In genomic region chr5:159207616-159208507, GRCh38 we compare ENCODE assay signal across 8 cellular contexts. TPM values are rescaled to one million over a fixed set of nuclear protein-coding genes. Genes with fewer than 3 reads are reported as not detected.
DNase-seq lines count a peak whose midpoint lies in the region; ATAC-seq, FAIRE-seq and TF ChIP-seq lines count a peak whose summit lies in the region.

No MANE protein-coding gene starts in this region.

- no peaks in the 10 kb centered on the region for H3K9me3 Mint-ChIP-seq in central memory CD8-positive, alpha-beta T cell

- H3K36me3 Mint-ChIP-seq in central memory CD8-positive, alpha-beta T cell (ENCODE audit: insufficient read depth) = peaks cover 21% of the 10 kb centered on the region

- TF ChIP-seq CTCF in kidney (IDR thresholded peaks at IDR 0.05; ENCODE audit: borderline replicate concordance, extremely low read depth, insufficient read depth) = no peak

- H3K36me3 ChIP-seq in kidney (ENCODE audit: control insufficient read depth in 1 of 2, insufficient read depth in 2 of 2, low read length in 2 of 2) = no peaks in the 10 kb centered on the region

- ATAC-seq in GM18520 (IDR thresholded peaks at IDR 0.05; ENCODE audit: unreplicated experiment) = peak; percentile 27
- ATAC-seq in HG03060 (IDR thresholded peaks at IDR 0.05; ENCODE audit: low read depth, unreplicated experiment) = peak; percentile 36
- ATAC-seq in activated CD4-positive, CD25-positive, alpha-beta regulatory T cell treated with anti-CD3 and anti-CD28 coated beads, Interleukin-2, amount 50 U/mL, for 24 hours = peak; percentile 51 to 57
- peak; percentile 69 for ATAC-seq in central memory CD8-positive, alpha-beta T cell (replicated peaks; ENCODE audit: extremely low read depth, poor library complexity, severe bottlenecking)

- peak overlapping the region; percentile 87 to 92 for H3K4me3 ChIP-seq in kidney (ENCODE audit: low read length in 2 of 2)

- peak overlapping the region; percentile 85 to 88 for H3K27ac ChIP-seq in kidney (ENCODE audit: low read depth in 2 of 2, low read length in 2 of 2)

- H3K4me1 ChIP-seq in kidney (ENCODE audit: control insufficient read depth in 1 of 2, insufficient read depth in 1 of 2, low read depth in 1 of 2, low read length in 2 of 2) = peaks cover 8 to 12% of the 10 kb centered on the region in 2 donors

- no peaks in the 10 kb centered on the region for H3K27me3 Mint-ChIP-seq in central memory CD8-positive, alpha-beta T cell

- H3K27ac Mint-ChIP-seq in central memory CD8-positive, alpha-beta T cell (ENCODE audit: low read depth) = peak overlapping the region; percentile 99

- intact Hi-C loops in kidney (cut with DNase I) = no loop called here

- FAIRE-seq in kidney (lab: Jason Lieb, UNC) = no peak

- H3K4me1 Mint-ChIP-seq in central memory CD8-positive, alpha-beta T cell = peaks cover 61% of the 10 kb centered on the region

- peak overlapping the region; percentile 99 for H3K4me3 Mint-ChIP-seq in central memory CD8-positive, alpha-beta T cell

- H3K9me3 ChIP-seq in kidney (ENCODE audit: control insufficient read depth in 1 of 2, low read length in 2 of 2) = no peaks in the 10 kb centered on the region

- peak overlapping the region; percentile 84 to 89 for H3K9ac ChIP-seq in kidney (ENCODE audit: low read length in 2 of 2)

- DNase-seq in A172 (ENCODE audit: low spot score) (peak; percentile 85), NCI-H226 (peak; percentile 75), kidney (peak; percentile 92)
- peak; percentile 63 to 80 for DNase-seq in central memory CD8-positive, alpha-beta T cell (ENCODE audit: low spot score in 2 of 2)
- peak; percentile 65 to 68 for DNase-seq in stimulated activated CD4-positive, alpha-beta T cell treated with anti-CD3 and anti-CD28 coated beads, Interleukin-15, amount 100 ng/mL, for 1 hour (ENCODE audit: low read depth in 1 of 2, low spot score in 1 of 2)

RNA-seq across cellular contexts. Expression of gene RNF145, which starts 1.5 kb away (rescaled TPM):
- total RNA-seq in A172 (2014; rRNA removed; shearing (Covaris generic)) = 117 and 122 TPM in 2 replicates
- 66.5 TPM for total RNA-seq in kidney
- polyA plus RNA-seq in kidney (ENCODE audit: insufficient read depth, low read depth, low replicate concordance) = 29.6 TPM

RNA-seq across cellular contexts. Expression of gene UBLCP1, which starts 55.2 kb away (rescaled TPM):
- total RNA-seq in A172 (2014; rRNA removed; shearing (Covaris generic)) = 51.5 and 59.8 TPM in 2 replicates
- 25.1 TPM for total RNA-seq in kidney
- 17.1 TPM for polyA plus RNA-seq in kidney (ENCODE audit: insufficient read depth, low read depth, low replicate concordance)

Comparison
In these comparisons a context has a peak if more than half of its experiments do, and no peak if none do; other contexts are left out.
1. Peak in every context shown above with its lines: DNase-seq, ATAC-seq, H3K4me3 ChIP-seq and H3K27ac ChIP-seq.